In the genomic region with DNA sequence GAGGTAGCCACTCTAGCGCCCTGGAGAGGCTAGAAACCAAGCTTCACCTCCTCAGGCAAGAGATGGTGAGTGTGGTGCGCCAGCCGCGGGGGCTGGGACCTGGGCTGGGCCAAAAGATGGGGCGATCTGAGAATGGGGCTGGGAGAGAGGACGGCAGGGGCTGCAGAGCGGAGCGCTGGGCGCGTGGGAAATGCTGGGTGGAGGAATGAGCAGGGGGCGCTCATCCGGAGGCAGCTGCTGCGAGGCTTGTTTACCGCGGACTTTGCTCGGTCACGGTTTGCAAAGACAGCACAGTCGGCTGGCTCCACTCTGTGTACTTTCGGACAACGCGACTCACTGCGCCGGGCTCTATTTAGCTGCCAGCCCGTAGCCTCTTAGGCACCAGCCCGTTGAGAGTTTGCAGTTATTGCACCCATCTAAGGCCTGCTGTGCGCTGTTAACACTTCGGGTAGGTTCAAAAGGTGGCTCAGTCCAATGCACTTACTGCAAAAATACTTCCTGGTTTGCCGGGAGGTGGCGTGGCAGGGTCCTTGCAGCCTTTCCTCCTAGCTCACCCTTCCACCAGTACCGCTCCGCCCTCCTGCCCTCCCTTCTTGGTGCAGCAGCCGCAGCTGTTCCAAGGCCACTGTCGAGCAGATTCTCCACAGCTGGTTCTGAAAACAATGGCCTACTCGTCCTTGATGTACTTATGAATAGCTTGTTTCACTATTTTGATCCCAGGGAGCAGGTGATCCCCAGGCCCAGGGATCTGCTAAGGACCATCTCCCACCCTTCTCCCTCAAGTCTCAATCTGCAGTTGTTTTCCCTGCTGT, we compare ENCODE assay signal across 8 cellular contexts. TPM values are rescaled to one million over a fixed set of nuclear protein-coding genes. Genes with fewer than 3 reads are reported as not detected.
DNase-seq lines count a peak whose midpoint lies in the region; ATAC-seq and TF ChIP-seq lines count a peak whose summit lies in the region.

No MANE protein-coding gene starts in this region.

- DNase-seq in DMS79 treated with DMSO at 0.1 percent for 48 hours (lab: John Stamatoyannopoulos, UW) (peak; percentile 83), KBM-7 (peak; percentile 72), Panc1 (ENCODE audit: low read depth, low spot score) (no peak), dorsolateral prefrontal cortex (peak; percentile 73 to 91 (median 86)), left lobe of liver (ENCODE audit: low spot score) (peak; percentile 92), stromal cell of bone marrow (ENCODE audit: low read depth) (peak; percentile 81)

- peaks cover 3% of the 10 kb centered on the region for H3K4me1 ChIP-seq in Panc1 (ENCODE audit: control insufficient read depth, insufficient read depth, low read length)

- CTCF ChIA-PET in Panc1 (lab: Charles Lee): interaction anchor here (0.6 kb wide), 1 partner anchor 42 kb away, joined by 3 read pairs; no protein-coding TSS in a partner anchor

- TF ChIP-seq CTCF in Panc1 (IDR thresholded peaks at IDR 0.05): peak; percentile 54
- peak in 53 of 56 donors; percentile 4 to 78 (median 53) for TF ChIP-seq CTCF in dorsolateral prefrontal cortex (IDR thresholded peaks at IDR 0.05 in 54 of 56, conservative IDR thresholded peaks at IDR 0.05 in 2 of 56; ENCODE audit: low read depth in 1 of 56, partially characterized antibody in 56 of 56)

- POLR2A ChIA-PET in Panc1 (lab: Charles Lee): interaction anchor here (0.7 kb wide), 1 partner anchor 24 kb away, joined by 3 read pairs; no protein-coding TSS in a partner anchor

- no TSS peak for BruUV-seq in Panc1 (replicated peaks; lab: Mats Ljungman, UMichigan)

- intact Hi-C loops in Panc1 (cut with micrococcal nuclease; ENCODE audit: unreplicated experiment) (loop anchor here (5.0 kb wide), 1 partner anchor 41 kb away; no protein-coding TSS in a partner anchor), dorsolateral prefrontal cortex (cut with DNase I) (loop anchor here (2.0 to 5.0 kb wide), 5 partner anchors 17 to 54 kb away; no protein-coding TSS in a partner anchor)

- H3K27me3 ChIP-seq in Panc1 (ENCODE audit: control insufficient read depth, insufficient read depth, low read length) (no peaks in the 10 kb centered on the region), dorsolateral prefrontal cortex (no peaks in the 10 kb centered on the region)

- ATAC-seq in GM21576 (IDR thresholded peaks at IDR 0.05; ENCODE audit: unreplicated experiment): peak; percentile 88
- peak; percentile 88 for ATAC-seq in Panc1
- ATAC-seq in left lobe of liver: peak; percentile 84
- no peak for ATAC-seq in HG03108 (IDR thresholded peaks at IDR 0.05; ENCODE audit: unreplicated experiment)

- in situ Hi-C loops in KBM-7 (cut with MboI; ENCODE audit: low pct_unique_long_range_greater_than_20kb, low sequenced_read_pairs): no loop called here
- in situ Hi-C loops in Panc1 (cut with HindIII; ENCODE audit: low pct_unique_long_range_greater_than_20kb, low sequenced_read_pairs): no loop called here

- H3K9me3 ChIP-seq in Panc1 (ENCODE audit: control insufficient read depth, insufficient read depth, low read depth, low read length): no peaks in the 10 kb centered on the region

- no peaks in the 10 kb centered on the region for H3K36me3 ChIP-seq in Panc1 (ENCODE audit: control insufficient read depth, insufficient read depth, low read length)

- peak overlapping the region; percentile 71 to 82 for H3K4me3 ChIP-seq in Panc1 (ENCODE audit: low read depth in 2 of 2, low read length in 2 of 2)
- H3K4me3 ChIP-seq in dorsolateral prefrontal cortex: peak overlapping the region; percentile 51 to 95 (median 80)

- peak overlapping the region; percentile 82 for H3K27ac ChIP-seq in Panc1 (ENCODE audit: low read length)
- H3K27ac ChIP-seq in dorsolateral prefrontal cortex: peak overlapping the region; percentile 74 to 99 (median 96)

RNA-seq across cellular contexts. Expression of a gene that starts 1.3 kb away (rescaled TPM):
- total RNA-seq in Panc1 (2021; ENCODE audit: unreplicated experiment): 6.8 TPM
- polyA plus RNA-seq in Panc1 (2012; ENCODE audit: insufficient read length): 4.3 TPM
- 10 to 100 TPM in 58 of 120 experiments, 1 to 10 TPM in 62; 2.9 to 37.9 (median 9.8) TPM for total RNA-seq in dorsolateral prefrontal cortex
- 12.7 TPM for total RNA-seq in left lobe of liver
